22 cellular contexts compared by ENCODE assay signal in the genomic region with DNA sequence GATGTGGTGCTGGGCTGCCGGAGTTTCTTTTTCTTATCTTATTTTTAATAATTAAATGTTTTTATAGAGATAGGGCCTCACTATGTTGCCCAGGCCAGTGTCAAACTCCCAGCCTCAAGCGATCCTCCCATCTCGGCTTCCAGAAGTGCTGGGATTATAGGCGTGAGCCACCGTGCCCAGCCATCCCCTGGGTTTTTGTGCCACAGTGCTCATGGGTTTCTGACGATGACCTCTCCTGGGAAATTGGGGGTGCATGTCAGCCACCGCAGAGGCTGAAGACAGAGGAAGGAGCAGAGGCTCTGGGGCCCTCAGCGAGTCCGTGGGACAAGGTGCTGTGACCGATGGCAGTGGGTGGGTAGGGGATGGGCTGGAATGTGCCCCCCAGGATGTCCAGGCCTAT. TPM values are rescaled to one million over a fixed set of nuclear protein-coding genes. Genes with fewer than 3 reads are reported as not detected.
A peak's percentile ranks its signal among the peaks of the same experiment; 100 is the strongest.
DNase-seq lines count a peak whose midpoint lies in the region; ATAC-seq and TF ChIP-seq lines count a peak whose summit lies in the region.
"Had no signal": no experiment of that assay in that cellular context is flagged by ENCODE, and none has a peak within 500 bp of the region (broad histone marks: within the 10 kb centered on the region; RNA-seq: fewer than 3 reads in every experiment).

No MANE protein-coding gene starts in this region.

- H3K9me3 Mint-ChIP-seq in mesothelial cell of epicardium (no peaks in the 10 kb centered on the region), Calu3 (ENCODE audit: low read depth, unreplicated experiment) (no peaks in the 10 kb centered on the region)
- H3K9me3 Mint-ChIP-seq: central memory CD8-positive, alpha-beta T cell; effector memory CD8-positive, alpha-beta T cell; stimulated activated memory B cell treated with anti-CD40 and anti-IgM and Interleukin-4, amounts not matched to agents 10 μg/mL and 1 μg/mL and 100 μg/mL, for 72 hours had no signal

- WGBS in mammary epithelial cell (ENCODE audit: low coverage, missing lambda C conversion rate), result 54% methylated on average over 10 of the region's 10 CpGs
- WGBS in suprapubic skin, result 50% methylated on average over 6 of the region's 10 CpGs

- DNase-seq in breast epithelium (ENCODE audit: low spot score in 2 of 2), result no peak
- no peak for DNase-seq in mammary epithelial cell
- DNase-seq in dorsolateral prefrontal cortex, result no peak
- DNase-seq in mesothelial cell of epicardium (ENCODE audit: low spot score in 2 of 2, unreplicated experiment in 2 of 2), result no peak
- no peak for DNase-seq in suprapubic skin (ENCODE audit: low spot score in 2 of 2)
- no peak for DNase-seq in NCI-H1417 (lab: John Stamatoyannopoulos, UW)
- DNase-seq in Calu3, result no peak
- DNase-seq: activated CD4-positive, alpha-beta T cell treated with anti-CD3 and anti-CD28 coated beads, Interleukin-2, amount 50 U/mL, for 48 hours; activated gamma-delta T cell; effector memory CD8-positive, alpha-beta T cell; GM23248; NCI-H1436; NCI-H2171; PC-3; sigmoid colon; T-helper 17 cell had no signal

- H3K27ac ChIP-seq in breast epithelium, result peak overlapping the region; percentile 21 to 61
- no peak overlapping the region for H3K27ac ChIP-seq in mammary epithelial cell (ENCODE audit: insufficient read depth, low read depth, low read length)
- H3K27ac ChIP-seq in dorsolateral prefrontal cortex, result peak overlapping the region in 43 of 59 donors; percentile 5 to 89 (median 71)
- no peak overlapping the region for H3K27ac ChIP-seq in suprapubic skin
- H3K27ac ChIP-seq: GM23248, SJSA1 had no signal

- H3K27me3 Mint-ChIP-seq in mesothelial cell of epicardium (ENCODE audit: low read depth) (no peaks in the 10 kb centered on the region), Calu3 (ENCODE audit: unreplicated experiment) (no peaks in the 10 kb centered on the region)
- H3K27me3 Mint-ChIP-seq: B cell; central memory CD8-positive, alpha-beta T cell; effector memory CD8-positive, alpha-beta T cell; T-helper 17 cell had no signal

- no peaks in the 10 kb centered on the region for H4K20me1 ChIP-seq in mammary epithelial cell (ENCODE audit: insufficient read depth, low read length)

- CTCF ChIA-PET in mammary epithelial cell (lab: Charles Lee; ENCODE audit: low non-redundant PET), result no interaction called here
- CTCF ChIA-PET in Calu3 (lab: Charles Lee), result no interaction called here

- no peaks in the 10 kb centered on the region for H3K27me3 ChIP-seq in breast epithelium
- H3K27me3 ChIP-seq in mammary epithelial cell (ENCODE audit: insufficient read depth, low read length), result no peaks in the 10 kb centered on the region
- no peaks in the 10 kb centered on the region for H3K27me3 ChIP-seq in dorsolateral prefrontal cortex
- no peaks in the 10 kb centered on the region for H3K27me3 ChIP-seq in suprapubic skin
- H3K27me3 ChIP-seq: sigmoid colon, SJSA1 had no signal

- TF ChIP-seq EP300 in suprapubic skin (IDR thresholded peaks at IDR 0.05), result no peak

- TF ChIP-seq POLR2A in breast epithelium (IDR thresholded peaks at IDR 0.05) (no peak), suprapubic skin (IDR thresholded peaks at IDR 0.05) (no peak)

- in situ Hi-C loops in mammary epithelial cell (cut with MboI; ENCODE audit: low sequenced_read_pairs in 2 of 2), result loop anchor here in 1 of 2 donors (25.0 kb wide), 1 partner anchor 296 kb away; no protein-coding TSS in a partner anchor

- peak overlapping the region in 1 of 3 donors; percentile 53 for H3K4me3 ChIP-seq in breast epithelium
- no peak overlapping the region for H3K4me3 ChIP-seq in mammary epithelial cell (replicated peaks in 1 of 3; ENCODE audit: insufficient read depth in 1 of 3, low read depth in 2 of 3, low read length in 3 of 3)
- H3K4me3 ChIP-seq in dorsolateral prefrontal cortex, result peak overlapping the region in 40 of 59 donors; percentile 27 to 63 (median 49)
- peak overlapping the region; percentile 52 for H3K4me3 ChIP-seq in suprapubic skin
- H3K4me3 ChIP-seq: GM23248, SJSA1 had no signal

- TF ChIP-seq CTCF in breast epithelium (IDR thresholded peaks at IDR 0.05) (no peak), mammary epithelial cell (conservative IDR thresholded peaks at IDR 0.05 in 1 of 2, IDR thresholded peaks at IDR 0.05 in 1 of 2; ENCODE audit: extremely low read depth in 1 of 2, insufficient read depth in 1 of 2, low read depth in 1 of 2, low read length in 2 of 2) (no peak), dorsolateral prefrontal cortex (IDR thresholded peaks at IDR 0.05 in 54 of 56, conservative IDR thresholded peaks at IDR 0.05 in 2 of 56; ENCODE audit: low read depth in 1 of 56, partially characterized antibody in 56 of 56) (no peak), mesothelial cell of epicardium (IDR thresholded peaks at IDR 0.05; ENCODE audit: unreplicated experiment) (no peak), suprapubic skin (IDR thresholded peaks at IDR 0.05) (no peak), Calu3 (IDR thresholded peaks at IDR 0.05; ENCODE audit: unreplicated experiment) (no peak)

- H3K27ac Mint-ChIP-seq in mesothelial cell of epicardium (no peak overlapping the region), Calu3 (ENCODE audit: unreplicated experiment) (no peak overlapping the region)
- H3K27ac Mint-ChIP-seq: B cell; effector memory CD8-positive, alpha-beta T cell; stimulated activated memory B cell treated with anti-CD40 and anti-IgM and Interleukin-4, amounts not matched to agents 10 μg/mL and 1 μg/mL and 100 μg/mL, for 72 hours; T-helper 17 cell had no signal

- no peaks in the 10 kb centered on the region for H3K36me3 ChIP-seq in breast epithelium
- H3K36me3 ChIP-seq in mammary epithelial cell (ENCODE audit: insufficient read depth, low read length), result no peaks in the 10 kb centered on the region
- peaks cover 25% of the 10 kb centered on the region for H3K36me3 ChIP-seq in suprapubic skin

- H3K9me3 ChIP-seq in breast epithelium (no peaks in the 10 kb centered on the region), mammary epithelial cell (replicated peaks; ENCODE audit: insufficient read depth, low read length) (no peaks in the 10 kb centered on the region), suprapubic skin (no peaks in the 10 kb centered on the region)
- H3K9me3 ChIP-seq: sigmoid colon, SJSA1 had no signal

- H2AFZ ChIP-seq in mammary epithelial cell (ENCODE audit: low read depth, low read length), result no peak overlapping the region
- H2AFZ ChIP-seq: GM23248 had no signal

- H3K9ac ChIP-seq in mammary epithelial cell (ENCODE audit: insufficient read depth, low read length), result no peak overlapping the region
- H3K9ac ChIP-seq: GM23248 had no signal

- H3K79me2 ChIP-seq in mammary epithelial cell (ENCODE audit: insufficient read depth, low read length), result peaks cover 8% of the 10 kb centered on the region

- ATAC-seq in GM18511 (IDR thresholded peaks at IDR 0.05; ENCODE audit: unreplicated experiment), result no peak
- ATAC-seq: PC-3; stimulated activated memory B cell treated with anti-CD40 and anti-IgM and Interleukin-4, amounts not matched to agents 10 μg/mL and 1 μg/mL and 100 μg/mL, for 72 hours; T-helper 17 cell had no signal

- intact Hi-C loops in breast epithelium (cut with DNase I; ENCODE audit: low total_unique reads) (no loop called here), mammary epithelial cell (cut with micrococcal nuclease) (no loop called here), dorsolateral prefrontal cortex (cut with DNase I) (loop anchor here (2.0 to 10.0 kb wide), 2 partner anchors 21 to 293 kb away; a partner anchor contains a TSS), Calu3 (cut with micrococcal nuclease; ENCODE audit: unreplicated experiment) (no loop called here)

- H3K4me2 ChIP-seq in mammary epithelial cell (ENCODE audit: insufficient read depth, low read depth, low read length), result no peak overlapping the region

- peaks cover 10% of the 10 kb centered on the region for H3K4me1 Mint-ChIP-seq in mesothelial cell of epicardium
- no peaks in the 10 kb centered on the region for H3K4me1 Mint-ChIP-seq in Calu3 (ENCODE audit: low read depth, unreplicated experiment)
- H3K4me1 Mint-ChIP-seq: central memory CD8-positive, alpha-beta T cell; T-helper 17 cell had no signal

- H3K4me1 ChIP-seq in breast epithelium (peaks cover 8 to 9% of the 10 kb centered on the region in 2 donors), mammary epithelial cell (ENCODE audit: insufficient read depth, low read length) (peaks cover 37% of the 10 kb centered on the region), suprapubic skin (peaks cover 46% of the 10 kb centered on the region)

- dilution Hi-C loops in mammary epithelial cell (cut with HindIII; ENCODE audit: low sequenced_read_pairs), result loop anchor here (5.0 kb wide), 2 partner anchors 41 to 146 kb away; no protein-coding TSS in a partner anchor

- H3K4me3 Mint-ChIP-seq in mesothelial cell of epicardium (peak overlapping the region; percentile 36), Calu3 (ENCODE audit: low read depth, unreplicated experiment) (no peak overlapping the region)
- H3K4me3 Mint-ChIP-seq: B cell; central memory CD8-positive, alpha-beta T cell; stimulated activated memory B cell treated with anti-CD40 and anti-IgM and Interleukin-4, amounts not matched to agents 10 μg/mL and 1 μg/mL and 100 μg/mL, for 72 hours; T-helper 17 cell had no signal

- BruUV-seq in mammary epithelial cell (replicated peaks; lab: Mats Ljungman, UMichigan) (no TSS peak), Calu3 (replicated peaks; lab: Mats Ljungman, UMichigan) (no TSS peak)

- H3K36me3 Mint-ChIP-seq in mesothelial cell of epicardium, result peaks cover 4% of the 10 kb centered on the region
- no peaks in the 10 kb centered on the region for H3K36me3 Mint-ChIP-seq in Calu3 (ENCODE audit: insufficient read depth, unreplicated experiment)
- H3K36me3 Mint-ChIP-seq: stimulated activated memory B cell treated with anti-CD40 and anti-IgM and Interleukin-4, amounts not matched to agents 10 μg/mL and 1 μg/mL and 100 μg/mL, for 72 hours had no signal

RNA-seq across cellular contexts. Expression of a gene that starts 14.4 kb away (rescaled TPM):
- total RNA-seq in breast epithelium, result 10 to 100 TPM in 1 of 3 donors, 1 to 10 TPM in 2; 5.6 to 19.0 (median 8.6) TPM
- 10 to 100 TPM; 34.3 to 34.4 TPM for total RNA-seq in mammary epithelial cell
- 9.1 TPM for polyA plus RNA-seq in mammary epithelial cell
- 2.2 TPM for polyA minus RNA-seq in mammary epithelial cell
- total RNA-seq in dorsolateral prefrontal cortex, result 10 to 100 TPM; 31.5 to 79.7 (median 44.8) TPM
- total RNA-seq in mesothelial cell of epicardium, result 98.6 to 103 TPM (median 102 TPM) in 3 replicates
- 10 to 100 TPM; 11.5 to 14.6 (median 13.7) TPM for total RNA-seq in suprapubic skin
- total RNA-seq in Calu3 (2022), result 3.9 and 5.7 TPM in 2 replicates

RNA-seq across cellular contexts. Expression of a gene that starts 21.8 kb away (rescaled TPM):
- total RNA-seq in breast epithelium (10 to 100 TPM; 35.4 to 57.4 (median 40.0) TPM), mammary epithelial cell (10 to 100 TPM; 11.7 to 33.9 TPM), dorsolateral prefrontal cortex (10 to 100 TPM; 10.7 to 49.9 (median 18.5) TPM), mesothelial cell of epicardium (11.8 to 14.7 TPM (median 13.0 TPM) in 3 replicates), suprapubic skin (10 to 100 TPM; 11.3 to 46.4 (median 37.9) TPM), Calu3 (2022) (22.5 and 26.4 TPM in 2 replicates)
- 13.8 TPM for polyA plus RNA-seq in mammary epithelial cell
- not detected for polyA minus RNA-seq in mammary epithelial cell

RNA-seq across cellular contexts. Expression of a gene that starts 31.7 kb away (rescaled TPM):
- 1 to 10 TPM; 3.0 to 7.6 (median 3.3) TPM for total RNA-seq in breast epithelium
- 1 to 10 TPM in 1 of 2 donors, under 1 TPM in 1; 0.47 to 1.0 TPM for total RNA-seq in mammary epithelial cell
- polyA plus RNA-seq in mammary epithelial cell, result 0.14 TPM
- not detected for polyA minus RNA-seq in mammary epithelial cell
- 10 to 100 TPM in 8 of 120 experiments, 1 to 10 TPM in 112; 1.4 to 16.3 (median 5.4) TPM for total RNA-seq in dorsolateral prefrontal cortex
- 3.6 to 4.9 TPM (median 4.0 TPM) in 3 replicates for total RNA-seq in mesothelial cell of epicardium
- total RNA-seq in suprapubic skin, result 1 to 10 TPM; 2.3 to 7.4 (median 3.3) TPM
- total RNA-seq in Calu3 (2022), result 1.2 and 1.6 TPM in 2 replicates

RNA-seq across cellular contexts. Expression of a gene that starts 37.9 kb away (rescaled TPM):
- total RNA-seq in breast epithelium (not detected), mammary epithelial cell (under 1 TPM in 1 of 2 donors, not detected in 1; 0.05 TPM), dorsolateral prefrontal cortex (under 1 TPM in 64 of 120 experiments, not detected in 56; 0.03 to 0.26 (median 0.08) TPM), mesothelial cell of epicardium (0.42 to 0.54 TPM (median 0.47 TPM) in 3 replicates), suprapubic skin (under 1 TPM in 2 of 4 donors, not detected in 2; 0.13 to 0.45 TPM), Calu3 (2022) (0.44 and 0.73 TPM in 2 replicates)
- not detected for polyA plus RNA-seq in mammary epithelial cell
- polyA minus RNA-seq in mammary epithelial cell, result not detected
- total RNA-seq: fibroblast of lung, GM23248, sigmoid colon, SJSA1 had no signal
- polyA plus RNA-seq: fibroblast of lung, GM23248 had no signal

RNA-seq across cellular contexts. Expression of a gene that starts 58.2 kb away (rescaled TPM):
- 1 to 10 TPM; 4.6 to 7.5 (median 6.7) TPM for total RNA-seq in breast epithelium
- total RNA-seq in mammary epithelial cell, result 1 to 10 TPM; 7.0 to 9.2 TPM
- polyA plus RNA-seq in mammary epithelial cell, result 2.9 TPM
- 0.52 TPM for polyA minus RNA-seq in mammary epithelial cell
- 10 to 100 TPM in 119 of 120 experiments, 1 to 10 TPM in 1; 9.8 to 23.9 (median 14.4) TPM for total RNA-seq in dorsolateral prefrontal cortex
- 18.2 to 19.3 TPM (median 18.2 TPM) in 3 replicates for total RNA-seq in mesothelial cell of epicardium
- total RNA-seq in suprapubic skin, result 10 to 100 TPM in 2 of 4 donors, 1 to 10 TPM in 2; 6.1 to 11.1 (median 9.8) TPM
- 9.7 and 10.5 TPM in 2 replicates for total RNA-seq in Calu3 (2022)

Comparison
In these comparisons a context has a peak if more than half of its experiments do, and no peak if none do; other contexts are left out.
1. H3K27ac ChIP-seq: peak in breast epithelium (2 of 2) and dorsolateral prefrontal cortex (43 of 59); none in mammary epithelial cell (single experiment) and suprapubic skin (single experiment).
2. H3K4me3 ChIP-seq: peak in dorsolateral prefrontal cortex (40 of 59) and suprapubic skin (single experiment); none in mammary epithelial cell (0 of 3).
3. intact Hi-C loops: an anchor here in dorsolateral prefrontal cortex (2.0 to 10.0 kb wide); none called in breast epithelium, mammary epithelial cell and Calu3.